ENCODE assay signal across 9 cellular contexts in genomic region chr10:58475322-58476277, GRCh38. TPM values are rescaled to one million over a fixed set of nuclear protein-coding genes. Genes with fewer than 3 reads are reported as not detected.
DNase-seq lines count a peak whose midpoint lies in the region; ATAC-seq, FAIRE-seq and TF ChIP-seq lines count a peak whose summit lies in the region.
"Had no signal": no experiment of that assay in that cellular context is flagged by ENCODE, and none has a peak within 500 bp of the region (broad histone marks: within the 10 kb centered on the region; RNA-seq: fewer than 3 reads in every experiment).

No MANE protein-coding gene starts in this region.

- H3K27me3 ChIP-seq in upper lobe of right lung (no peaks in the 10 kb centered on the region), Peyer's patch (no peaks in the 10 kb centered on the region)

- H3K9me3 ChIP-seq in upper lobe of right lung = no peaks in the 10 kb centered on the region
- H3K9me3 ChIP-seq in Peyer's patch = no peaks in the 10 kb centered on the region

- H3K9me3 Mint-ChIP-seq in CD14-positive monocyte = peaks cover 0 to 2% (median 0%) of the 10 kb centered on the region in 7 donors

- no peak for FAIRE-seq in HTR-8/SVneo (lab: Jason Lieb, UNC)

- H3K4me3 Mint-ChIP-seq in CD14-positive monocyte = no peak overlapping the region

- peak; percentile 2 for DNase-seq in HTR-8/SVneo (ENCODE audit: insufficient read length, low spot score)
- DNase-seq in cardiac fibroblast (ENCODE audit: low read depth in 2 of 2) = peak; percentile 85 to 86
- peak; percentile 10 for DNase-seq in left kidney (ENCODE audit: low read depth, low spot score)
- DNase-seq in upper lobe of right lung = no peak
- no peak for DNase-seq in Peyer's patch
- no peak for DNase-seq in HPDE6-E6E7 (ENCODE audit: extremely low spot score)
- DNase-seq in CD14-positive monocyte (ENCODE audit: low spot score) = no peak
- DNase-seq: WERI-Rb-1 had no signal

- intact Hi-C loops in upper lobe of right lung (cut with DNase I) = no loop called here
- intact Hi-C loops in CD14-positive monocyte (cut with micrococcal nuclease) = no loop called here

- TF ChIP-seq CTCF in cardiac fibroblast (IDR thresholded peaks at IDR 0.05; ENCODE audit: low read depth, low read length) (no peak), upper lobe of right lung (IDR thresholded peaks at IDR 0.05) (no peak), Peyer's patch (IDR thresholded peaks at IDR 0.05) (no peak), CD14-positive monocyte (IDR thresholded peaks at IDR 0.05) (no peak)

- H3K27ac ChIP-seq in upper lobe of right lung = peak overlapping the region; percentile 18
- no peak overlapping the region for H3K27ac ChIP-seq in Peyer's patch
- H3K27ac ChIP-seq: parathyroid adenoma, WERI-Rb-1 had no signal

- no peaks in the 10 kb centered on the region for H3K36me3 Mint-ChIP-seq in CD14-positive monocyte

- no peak for TF ChIP-seq POLR2A in Peyer's patch (IDR thresholded peaks at IDR 0.05)

- peaks cover 4 to 11% (median 6%) of the 10 kb centered on the region in 3 donors for H3K27me3 Mint-ChIP-seq in CD14-positive monocyte (ENCODE audit: low read depth in 3 of 3)

- ATAC-seq in upper lobe of right lung = no peak

- H3K27ac Mint-ChIP-seq in CD14-positive monocyte = no peak overlapping the region

- H3K4me1 ChIP-seq in upper lobe of right lung (no peaks in the 10 kb centered on the region), Peyer's patch (no peaks in the 10 kb centered on the region)
- H3K4me1 ChIP-seq: parathyroid adenoma had no signal

- H3K4me1 Mint-ChIP-seq in CD14-positive monocyte = no peaks in the 10 kb centered on the region

- H3K36me3 ChIP-seq in upper lobe of right lung (no peaks in the 10 kb centered on the region), Peyer's patch (no peaks in the 10 kb centered on the region)
- H3K36me3 ChIP-seq: WERI-Rb-1 had no signal

- H3K4me3 ChIP-seq in cardiac fibroblast (replicated peaks in 1 of 2; ENCODE audit: low read depth in 2 of 2, low read length in 2 of 2) (peak overlapping the region; percentile 9 to 48), upper lobe of right lung (no peak overlapping the region), Peyer's patch (no peak overlapping the region)

RNA-seq across cellular contexts. Expression of gene BICC1, which starts 37.1 kb away (rescaled TPM):
- total RNA-seq in upper lobe of right lung = 9.2 TPM
- total RNA-seq in Peyer's patch = 10 to 100 TPM in 1 of 4 donors, 1 to 10 TPM in 3; 1.1 to 19.0 (median 2.6) TPM
- under 1 TPM; 0.02 to 0.14 TPM for polyA plus RNA-seq in CD14-positive monocyte

Comparison
In these comparisons a context has a peak if more than half of its experiments do, and no peak if none do; other contexts are left out.
1. DNase-seq: peak in HTR-8/SVneo (single experiment), cardiac fibroblast (2 of 2) and left kidney (single experiment); none in upper lobe of right lung (single experiment), Peyer's patch (0 of 3), HPDE6-E6E7 (single experiment) and CD14-positive monocyte (single experiment).
2. H3K4me3 ChIP-seq: peak in cardiac fibroblast (2 of 2); none in upper lobe of right lung (single experiment) and Peyer's patch (0 of 4).